ENCODE assay signal across 9 cellular contexts in the genomic region with DNA sequence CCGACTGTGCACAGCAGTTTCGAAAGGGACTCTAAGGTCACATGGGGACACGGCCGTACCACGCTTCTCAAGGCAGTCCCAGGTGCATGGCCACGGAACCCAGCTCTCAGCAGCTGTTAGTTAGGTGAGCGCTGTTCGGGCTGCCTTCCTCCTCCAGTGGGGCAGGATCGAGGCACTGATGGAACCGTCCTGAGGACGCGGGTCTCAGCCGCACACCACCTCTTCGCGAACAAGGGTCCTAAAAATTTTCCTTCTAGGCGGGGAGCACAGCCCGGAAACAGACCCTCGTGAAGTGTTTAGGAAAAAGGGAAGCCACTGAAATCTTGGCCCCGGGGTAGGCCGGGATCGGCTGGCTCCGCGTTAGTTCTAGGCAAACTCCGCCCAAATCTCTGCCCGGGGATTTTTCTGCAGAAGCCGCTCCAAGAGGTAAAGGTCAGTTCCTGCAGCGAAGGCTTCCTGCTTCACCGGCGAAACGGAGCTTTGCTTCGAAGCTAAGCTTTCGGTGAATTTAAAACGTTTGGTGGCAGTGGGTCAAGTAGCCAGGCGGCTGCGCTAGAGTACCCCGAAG. TPM values are rescaled to one million over a fixed set of nuclear protein-coding genes. Genes with fewer than 3 reads are reported as not detected.
A peak's percentile ranks its signal among the peaks of the same experiment; 100 is the strongest.
DNase-seq lines count a peak whose midpoint lies in the region; ATAC-seq and TF ChIP-seq lines count a peak whose summit lies in the region.
"Had no signal": no experiment of that assay in that cellular context is flagged by ENCODE, and none has a peak within 500 bp of the region (broad histone marks: within the 10 kb centered on the region; RNA-seq: fewer than 3 reads in every experiment).

No MANE protein-coding gene starts in this region.

- DNase-seq in A673 (ENCODE audit: low spot score), result no peak
- DNase-seq in HFF-Myc (ENCODE audit: extremely low read depth, low read depth), result no peak
- DNase-seq in activated CD8-positive, alpha-beta T cell treated with anti-CD3 and anti-CD28 coated beads for 36 hours, result peak; percentile 38
- DNase-seq in left ventricle myocardium superior, result peak; percentile 32
- peak; percentile 32 for DNase-seq in renal cortical epithelial cell (ENCODE audit: low read depth)
- DNase-seq in NCI-H2081 (lab: John Stamatoyannopoulos, UW), result no peak
- DNase-seq in stimulated activated CD4-positive, alpha-beta T cell treated with anti-CD3 and anti-CD28 coated beads, Interleukin-4, amount 100 ng/mL, for 24 hours, result no peak

- peaks cover 12% of the 10 kb centered on the region for H3K4me1 ChIP-seq in A673 (ENCODE audit: insufficient read depth, low read length, poor library complexity, severe bottlenecking)

- POLR2A ChIA-PET in A673 (lab: Charles Lee; ENCODE audit: low non-redundant PET), result no interaction called here
- POLR2A ChIA-PET in activated CD8-positive, alpha-beta T cell treated with anti-CD3 and anti-CD28 coated beads for 36 hours (lab: Charles Lee), result no interaction called here

- H3K27ac ChIP-seq in A673 (ENCODE audit: low read depth, low read length, poor library complexity, severe bottlenecking), result no peak overlapping the region
- H3K27ac ChIP-seq: adrenal gland had no signal

- intact Hi-C loops in A673 (cut with micrococcal nuclease; ENCODE audit: unreplicated experiment), result no loop called here
- intact Hi-C loops in activated CD8-positive, alpha-beta T cell treated with anti-CD3 and anti-CD28 coated beads for 36 hours (cut with micrococcal nuclease), result loop anchor here (5.0 to 10.0 kb wide), 2 partner anchors 223 to 280 kb away; no protein-coding TSS in a partner anchor
- intact Hi-C loops in left ventricle myocardium superior (cut with micrococcal nuclease), result loop anchor here (10.0 kb wide), 1 partner anchor 293 kb away; no protein-coding TSS in a partner anchor

- peaks cover 63% of the 10 kb centered on the region for H3K27me3 ChIP-seq in A673 (replicated peaks; ENCODE audit: insufficient read depth, low read depth, low read length, poor library complexity)

- H3K27me3 Mint-ChIP-seq in activated CD8-positive, alpha-beta T cell treated with anti-CD3 and anti-CD28 coated beads for 36 hours, result peaks cover 49% of the 10 kb centered on the region

- no peak for ATAC-seq in activated CD8-positive, alpha-beta T cell treated with anti-CD3 and anti-CD28 coated beads for 36 hours
- peak; percentile 21 for ATAC-seq in left ventricle myocardium superior
- no peak for ATAC-seq in GM21619 (IDR thresholded peaks at IDR 0.05; ENCODE audit: unreplicated experiment)

- peak overlapping the region; percentile 55 for H3K4me3 Mint-ChIP-seq in activated CD8-positive, alpha-beta T cell treated with anti-CD3 and anti-CD28 coated beads for 36 hours

- no peaks in the 10 kb centered on the region for H3K9me3 ChIP-seq in A673 (ENCODE audit: low read depth, low read length, poor library complexity, severe bottlenecking)
- H3K9me3 ChIP-seq: adrenal gland had no signal

- BruUV-seq in A673 (replicated peaks; lab: Mats Ljungman, UMichigan), result no TSS peak

- H3K4me1 Mint-ChIP-seq in activated CD8-positive, alpha-beta T cell treated with anti-CD3 and anti-CD28 coated beads for 36 hours (ENCODE audit: low read depth), result peaks cover 19% of the 10 kb centered on the region

- CTCF ChIA-PET in A673 (lab: Charles Lee), result no interaction called here
- CTCF ChIA-PET in activated CD8-positive, alpha-beta T cell treated with anti-CD3 and anti-CD28 coated beads for 36 hours (lab: Charles Lee), result interaction anchor here (2.6 kb wide), 1 partner anchor 10 kb away, joined by 13 read pairs; no protein-coding TSS in a partner anchor

- H3K36me3 Mint-ChIP-seq in activated CD8-positive, alpha-beta T cell treated with anti-CD3 and anti-CD28 coated beads for 36 hours (ENCODE audit: low read depth), result no peaks in the 10 kb centered on the region

- no peak overlapping the region for H3K27ac Mint-ChIP-seq in activated CD8-positive, alpha-beta T cell treated with anti-CD3 and anti-CD28 coated beads for 36 hours

- H3K4me3 ChIP-seq in A673 (ENCODE audit: low read depth, low read length, poor library complexity, severe bottlenecking) (peak overlapping the region; percentile 54), HFF-Myc (replicated peaks; ENCODE audit: low read depth, low read length) (peak overlapping the region; percentile 22)

- TF ChIP-seq CTCF in A673 (conservative IDR thresholded peaks at IDR 0.05; ENCODE audit: low read depth, low read length) (no peak), HFF-Myc (IDR thresholded peaks at IDR 0.05; ENCODE audit: low read depth, low read length, missing control alignments) (no peak)
- TF ChIP-seq CTCF in activated CD8-positive, alpha-beta T cell treated with anti-CD3 and anti-CD28 coated beads for 36 hours (IDR thresholded peaks at IDR 0.05), result no peak

- no peaks in the 10 kb centered on the region for H3K9me3 Mint-ChIP-seq in activated CD8-positive, alpha-beta T cell treated with anti-CD3 and anti-CD28 coated beads for 36 hours

- H3K36me3 ChIP-seq in A673 (ENCODE audit: insufficient read depth, low read length, poor library complexity, severe bottlenecking), result no peaks in the 10 kb centered on the region
- H3K36me3 ChIP-seq: adrenal gland had no signal

RNA-seq across cellular contexts. Expression of a gene that starts 0.8 kb away (rescaled TPM):
- not detected in 2 replicates for total RNA-seq in A673 (2021)
- total RNA-seq in activated CD8-positive, alpha-beta T cell treated with anti-CD3 and anti-CD28 coated beads for 36 hours, result 1 to 10 TPM in 1 of 2 experiments, under 1 TPM in 1; 0.83 to 1.1 TPM
- total RNA-seq in left ventricle myocardium superior, result 0.42 TPM
- total RNA-seq in renal cortical epithelial cell, result 0.75 and 13.2 TPM in 2 replicates

RNA-seq across cellular contexts. Expression of a gene that starts 31.1 kb away (rescaled TPM):
- total RNA-seq in A673 (2021), result 0.43 and 0.48 TPM in 2 replicates
- under 1 TPM; 0.32 to 0.51 TPM for total RNA-seq in activated CD8-positive, alpha-beta T cell treated with anti-CD3 and anti-CD28 coated beads for 36 hours
- 17.9 TPM for total RNA-seq in left ventricle myocardium superior
- total RNA-seq in renal cortical epithelial cell, result 0.05 TPM in 1 of 2 replicates, not detected in the other
- total RNA-seq: adrenal gland had no signal

RNA-seq across cellular contexts. Expression of a gene that starts 40.1 kb away (rescaled TPM):
- total RNA-seq in A673 (2021) (not detected in 2 replicates), left ventricle myocardium superior (not detected), renal cortical epithelial cell (not detected in 2 replicates)
- total RNA-seq in activated CD8-positive, alpha-beta T cell treated with anti-CD3 and anti-CD28 coated beads for 36 hours, result 1 to 10 TPM; 2.3 to 3.3 TPM

Comparison
In these comparisons a context has a peak if more than half of its experiments do, and no peak if none do; other contexts are left out.
1. DNase-seq: peak in activated CD8-positive, alpha-beta T cell treated with anti-CD3 and anti-CD28 coated beads for 36 hours (single experiment), left ventricle myocardium superior (single experiment) and renal cortical epithelial cell (single experiment); none in A673 (single experiment), HFF-Myc (single experiment), NCI-H2081 (0 of 2) and stimulated activated CD4-positive, alpha-beta T cell treated with anti-CD3 and anti-CD28 coated beads, Interleukin-4, amount 100 ng/mL, for 24 hours (single experiment).
2. RNA of a gene that starts 31.1 kb away (total RNA-seq): 17.9 TPM in left ventricle myocardium superior (single experiment); 0.32 to 0.51 TPM in activated CD8-positive, alpha-beta T cell treated with anti-CD3 and anti-CD28 coated beads for 36 hours, 0.43 to 0.48 TPM in A673 and 0.05 TPM in renal cortical epithelial cell; every median in the first group is over 10 times any median in the second.